Comparison of ENCODE assay signal across 8 cellular contexts in genomic region chr3:149277338-149277813, GRCh38. TPM values are rescaled to one million over a fixed set of nuclear protein-coding genes. Genes with fewer than 3 reads are reported as not detected.
DNase-seq lines count a peak whose midpoint lies in the region; ATAC-seq and TF ChIP-seq lines count a peak whose summit lies in the region.

No MANE protein-coding gene starts in this region.

- H3K4me2 ChIP-seq in BLaER1 treated with 17β-estradiol and CSF1 and Interleukin-3, amounts not matched to agents 10 nM and 100 nM, result peak overlapping the region; percentile 20 to 84 (median 67)
- peak overlapping the region; percentile 32 for H3K4me2 ChIP-seq in fibroblast of lung (ENCODE audit: extremely low read depth, insufficient read depth, low read length)

- H3K9me3 Mint-ChIP-seq in stimulated activated naive CD8-positive, alpha-beta T cell treated with anti-CD3 and anti-CD28 coated beads, Interleukin-15, Interleukin-2, amounts not matched to agents 100 ng/mL and 50 ng/mL, for 24 hours, result no peaks in the 10 kb centered on the region

- no peaks in the 10 kb centered on the region for H3K36me3 Mint-ChIP-seq in stimulated activated naive CD8-positive, alpha-beta T cell treated with anti-CD3 and anti-CD28 coated beads, Interleukin-15, Interleukin-2, amounts not matched to agents 100 ng/mL and 50 ng/mL, for 24 hours (ENCODE audit: low read depth)

- H3K4me1 ChIP-seq in BLaER1 treated with 17β-estradiol and CSF1 and Interleukin-3, amounts not matched to agents 10 nM and 100 nM, result peaks cover 15 to 49% (median 22%) of the 10 kb centered on the region in 10 experiments
- H3K4me1 ChIP-seq in SJCRH30 (peaks cover 12% of the 10 kb centered on the region), fibroblast of lung (ENCODE audit: control insufficient read depth, extremely low read depth, insufficient read depth, low read length) (peaks cover 2% of the 10 kb centered on the region)

- H3K9ac ChIP-seq in BLaER1 treated with 17β-estradiol and CSF1 and Interleukin-3, amounts not matched to agents 10 nM and 100 nM, result peak overlapping the region in 10 of 11 experiments; percentile 19 to 72 (median 35); a peak in 13 of 22 replicates
- no peak overlapping the region for H3K9ac ChIP-seq in fibroblast of lung (ENCODE audit: insufficient read depth, low read length)

- no peaks in the 10 kb centered on the region for H3K36me3 ChIP-seq in BLaER1 treated with 17β-estradiol and CSF1 and Interleukin-3, amounts not matched to agents 10 nM and 100 nM
- H3K36me3 ChIP-seq in SJCRH30 (no peaks in the 10 kb centered on the region), fibroblast of lung (ENCODE audit: control insufficient read depth, insufficient read depth, low read length) (no peaks in the 10 kb centered on the region)

- H3K9me3 ChIP-seq in BLaER1 treated with 17β-estradiol and CSF1 and Interleukin-3, amounts not matched to agents 10 nM and 100 nM (replicated peaks in 1 of 11), result no peaks in the 10 kb centered on the region
- H3K9me3 ChIP-seq in SJCRH30 (replicated peaks), result no peaks in the 10 kb centered on the region
- H3K9me3 ChIP-seq in fibroblast of lung (ENCODE audit: control insufficient read depth, insufficient read depth, low read depth, low read length), result no peaks in the 10 kb centered on the region

- peak overlapping the region in 6 of 10 experiments; percentile 14 to 45 (median 42); a peak in 8 of 20 replicates for H3K4me3 ChIP-seq in BLaER1 treated with 17β-estradiol and CSF1 and Interleukin-3, amounts not matched to agents 10 nM and 100 nM
- H3K4me3 ChIP-seq in HL-60 (replicated peaks; ENCODE audit: insufficient read depth, low read length) (peak overlapping the region; percentile 6), SJCRH30 (no peak overlapping the region), fibroblast of lung (replicated peaks in 1 of 4; ENCODE audit: control extremely low read depth in 1 of 4, insufficient read depth in 1 of 4, low read depth in 3 of 4, low read length in 4 of 4) (no peak overlapping the region)

- no peaks in the 10 kb centered on the region for H3K79me2 ChIP-seq in fibroblast of lung (ENCODE audit: control insufficient read depth, insufficient read depth, low read length)

- DNase-seq in HL-60 (ENCODE audit: low read depth in 1 of 2, low spot score in 1 of 2), result peak in 1 of 2 experiments; percentile 55
- peak; percentile 7 to 54 for DNase-seq in SJCRH30
- DNase-seq in fibroblast of lung (ENCODE audit: low read depth in 2 of 2), result peak; percentile 71 to 89
- no peak for DNase-seq in posterior vena cava (ENCODE audit: low spot score)
- DNase-seq in NCI-H524 treated with DMSO at 0.1 percent for 48 hours (lab: John Stamatoyannopoulos, UW), result no peak

- H3K27ac ChIP-seq in BLaER1 treated with 17β-estradiol and CSF1 and Interleukin-3, amounts not matched to agents 10 nM and 100 nM, result peak overlapping the region; percentile 33 to 87 (median 67); a peak in 21 of 22 replicates
- H3K27ac ChIP-seq in HL-60 (replicated peaks) (peak overlapping the region; percentile 18), SJCRH30 (no peak overlapping the region), fibroblast of lung (ENCODE audit: insufficient read depth, low read length) (no peak overlapping the region)

- intact Hi-C loops in posterior vena cava (cut with DNase I), result loop anchor here (10.0 kb wide), 3 partner anchors 153 to 323 kb away; partner anchors contain the start of gene HPS3 (in 1 of the 2)

- no peaks in the 10 kb centered on the region for H3K27me3 Mint-ChIP-seq in stimulated activated naive CD8-positive, alpha-beta T cell treated with anti-CD3 and anti-CD28 coated beads, Interleukin-15, Interleukin-2, amounts not matched to agents 100 ng/mL and 50 ng/mL, for 24 hours

- H3K4me3 Mint-ChIP-seq in stimulated activated naive CD8-positive, alpha-beta T cell treated with anti-CD3 and anti-CD28 coated beads, Interleukin-15, Interleukin-2, amounts not matched to agents 100 ng/mL and 50 ng/mL, for 24 hours, result peak overlapping the region; percentile 73

- H3K4me1 Mint-ChIP-seq in stimulated activated naive CD8-positive, alpha-beta T cell treated with anti-CD3 and anti-CD28 coated beads, Interleukin-15, Interleukin-2, amounts not matched to agents 100 ng/mL and 50 ng/mL, for 24 hours (ENCODE audit: low read depth), result peaks cover 15% of the 10 kb centered on the region

- H4K20me1 ChIP-seq in BLaER1 treated with 17β-estradiol and CSF1 and Interleukin-3, amounts not matched to agents 10 nM and 100 nM, result no peaks in the 10 kb centered on the region
- H4K20me1 ChIP-seq in fibroblast of lung (ENCODE audit: control insufficient read depth, extremely low read depth, insufficient read depth, low read length), result no peaks in the 10 kb centered on the region

- TF ChIP-seq CTCF in HL-60 (IDR thresholded peaks at IDR 0.05; ENCODE audit: insufficient read depth, low read length) (no peak), fibroblast of lung (conservative IDR thresholded peaks at IDR 0.05 in 1 of 2, IDR thresholded peaks at IDR 0.05 in 1 of 2; ENCODE audit: low read depth in 1 of 2, low read length in 2 of 2) (no peak)

- peak overlapping the region; percentile 85 for H3K27ac Mint-ChIP-seq in stimulated activated naive CD8-positive, alpha-beta T cell treated with anti-CD3 and anti-CD28 coated beads, Interleukin-15, Interleukin-2, amounts not matched to agents 100 ng/mL and 50 ng/mL, for 24 hours

- peak overlapping the region; percentile 4 for H2AFZ ChIP-seq in fibroblast of lung (ENCODE audit: low read length)

- ATAC-seq in GM19452 (IDR thresholded peaks at IDR 0.05; ENCODE audit: unreplicated experiment), result peak; percentile 77

- H3K27me3 ChIP-seq in BLaER1 treated with 17β-estradiol and CSF1 and Interleukin-3, amounts not matched to agents 10 nM and 100 nM, result no peaks in the 10 kb centered on the region
- no peaks in the 10 kb centered on the region for H3K27me3 ChIP-seq in HL-60 (ENCODE audit: insufficient read depth, poor library complexity, severe bottlenecking)
- H3K27me3 ChIP-seq in SJCRH30, result no peaks in the 10 kb centered on the region
- H3K27me3 ChIP-seq in fibroblast of lung (ENCODE audit: control insufficient read depth, insufficient read depth, low read length), result no peaks in the 10 kb centered on the region

RNA-seq across cellular contexts. Expression of gene CP, which starts 55.7 kb away (rescaled TPM):
- total RNA-seq in SJCRH30 (2014; rRNA removed; shearing (Covaris generic)), result 0.08 TPM in 1 of 2 replicates, not detected in the other
- total RNA-seq in fibroblast of lung (under 0.01 TPM in 1 of 2 replicates, not detected in the other), posterior vena cava (10 to 100 TPM; 13.7 to 41.3 TPM)
- 0.03 TPM in 1 of 2 replicates, not detected in the other for polyA plus RNA-seq in fibroblast of lung
- polyA plus RNA-seq in fibroblast of lung (2012), result 0.13 TPM in 1 of 2 replicates, not detected in the other
- not detected in 2 replicates for polyA minus RNA-seq in fibroblast of lung (ENCODE audit: low replicate concordance)

RNA-seq across cellular contexts. Expression of gene TM4SF18, which starts 56.1 kb away (rescaled TPM):
- total RNA-seq in SJCRH30 (2014; rRNA removed; shearing (Covaris generic)), result not detected in 2 replicates
- not detected in 2 replicates for total RNA-seq in fibroblast of lung
- polyA plus RNA-seq in fibroblast of lung, result not detected in 2 replicates
- not detected in 2 replicates for polyA plus RNA-seq in fibroblast of lung (2012)
- not detected in 2 replicates for polyA minus RNA-seq in fibroblast of lung (ENCODE audit: low replicate concordance)
- total RNA-seq in posterior vena cava, result 1 to 10 TPM; 5.6 to 6.6 TPM

Comparison
In these comparisons a context has a peak if more than half of its experiments do, and no peak if none do; other contexts are left out.
1. H3K27ac ChIP-seq: peak in BLaER1 treated with 17β-estradiol and CSF1 and Interleukin-3, amounts not matched to agents 10 nM and 100 nM (11 of 11) and HL-60 (single experiment); none in SJCRH30 (single experiment) and fibroblast of lung (single experiment).
2. H3K4me3 ChIP-seq: peak in BLaER1 treated with 17β-estradiol and CSF1 and Interleukin-3, amounts not matched to agents 10 nM and 100 nM (6 of 10) and HL-60 (single experiment); none in SJCRH30 (single experiment) and fibroblast of lung (0 of 4).
3. DNase-seq: peak in SJCRH30 (2 of 2) and fibroblast of lung (2 of 2); none in posterior vena cava (single experiment) and NCI-H524 treated with DMSO at 0.1 percent for 48 hours (single experiment).
4. RNA of gene CP, which starts 55.7 kb away (total RNA-seq): 13.7 to 41.3 TPM in posterior vena cava; 0.08 TPM in SJCRH30 and under 0.01 TPM in fibroblast of lung; every median in the first group is over 10 times any median in the second.